22 cellular contexts compared by ENCODE assay signal in genomic region chr1:107003972-107004371, GRCh38.
"Had no signal": no experiment of that assay in that cellular context is flagged by ENCODE, and none has a peak within 500 bp of the region (broad histone marks: within the 10 kb centered on the region; RNA-seq: fewer than 3 reads in every experiment).

No MANE protein-coding gene starts in this region.

- H3K27me3 Mint-ChIP-seq: activated CD4-positive, alpha-beta T cell treated with anti-CD3 and anti-CD28 coated beads, Interleukin-2, amount 10 ng/mL, durations not matched to agents 24 days and 14 days; activated CD8-positive, alpha-beta memory T cell treated with anti-CD3 and anti-CD28 coated beads, Interleukin-2, amount 10 ng/mL, durations not matched to agents 7 days and 5 days; activated naive CD4-positive, alpha-beta T cell treated with anti-CD3 and anti-CD28 coated beads, Interleukin-2, amount 10 ng/mL, durations not matched to agents 7 days and 5 days; activated T-helper 17 cell treated with anti-CD3 and anti-CD28 coated beads, Interleukin-2, amount 50 U/mL, for 72 hours; T-cell had no signal

- H3K4me3 ChIP-seq: SK-N-MC had no signal

- DNase-seq: activated B cell treated with CpG ODN at 0.5 μM for 24 hours; activated CD4-positive, alpha-beta T cell treated with anti-CD3 and anti-CD28 coated beads for 1 hour; activated CD4-positive, alpha-beta T cell treated with anti-CD3 and anti-CD28 coated beads, Interleukin-2, amount 10 ng/mL, durations not matched to agents 24 days and 14 days; activated CD4-positive, alpha-beta T cell treated with anti-CD3 and anti-CD28 coated beads, Interleukin-2, amount 50 U/mL, for 48 hours; activated CD8-positive, alpha-beta memory T cell treated with anti-CD3 and anti-CD28 coated beads, Interleukin-2, amount 10 ng/mL, durations not matched to agents 7 days and 5 days; activated gamma-delta T cell treated with Interleukin-2 at 50 U/mL for 16 hours; activated naive CD4-positive, alpha-beta T cell treated with anti-CD3 and anti-CD28 coated beads, Interleukin-2, amount 10 ng/mL, durations not matched to agents 7 days and 5 days; activated naive CD8-positive, alpha-beta T cell treated with anti-CD3 and anti-CD28 coated beads for 36 hours; activated T-cell treated with anti-CD3 and anti-CD28 coated beads, Interleukin-2, amount 50 U/mL, for 48 hours; caudate nucleus; MM.1S; NCI-H1105; NCI-H1436; NCI-H187; NCI-H2081; NCI-H510A treated with DMSO at 0.1 percent for 48 hours; NCI-H69; T-cell; T-helper 2 cell; T1000 had no signal

- H3K9me3 Mint-ChIP-seq: activated B cell treated with CpG ODN at 0.5 μM for 24 hours; activated CD4-positive, alpha-beta T cell treated with anti-CD3 and anti-CD28 coated beads, Interleukin-2, amount 10 ng/mL, durations not matched to agents 24 days and 14 days; activated naive CD4-positive, alpha-beta T cell treated with anti-CD3 and anti-CD28 coated beads, Interleukin-2, amount 10 ng/mL, durations not matched to agents 7 days and 5 days; activated naive CD8-positive, alpha-beta T cell treated with anti-CD3 and anti-CD28 coated beads for 36 hours; activated T-helper 17 cell treated with anti-CD3 and anti-CD28 coated beads, Interleukin-2, amount 50 U/mL, for 72 hours; T-cell had no signal

- H3K4me3 Mint-ChIP-seq: activated B cell treated with CpG ODN at 0.5 μM for 24 hours; activated CD4-positive, alpha-beta T cell treated with anti-CD3 and anti-CD28 coated beads, Interleukin-2, amount 10 ng/mL, durations not matched to agents 24 days and 14 days; activated CD8-positive, alpha-beta memory T cell treated with anti-CD3 and anti-CD28 coated beads, Interleukin-2, amount 10 ng/mL, durations not matched to agents 7 days and 5 days; activated naive CD4-positive, alpha-beta T cell treated with anti-CD3 and anti-CD28 coated beads, Interleukin-2, amount 10 ng/mL, durations not matched to agents 7 days and 5 days; activated naive CD8-positive, alpha-beta T cell treated with anti-CD3 and anti-CD28 coated beads for 36 hours; activated T-helper 17 cell treated with anti-CD3 and anti-CD28 coated beads, Interleukin-2, amount 50 U/mL, for 72 hours; T-cell had no signal

- H3K27ac Mint-ChIP-seq: activated B cell treated with CpG ODN at 0.5 μM for 24 hours; activated CD4-positive, alpha-beta T cell treated with anti-CD3 and anti-CD28 coated beads, Interleukin-2, amount 10 ng/mL, durations not matched to agents 24 days and 14 days; activated CD8-positive, alpha-beta memory T cell treated with anti-CD3 and anti-CD28 coated beads, Interleukin-2, amount 10 ng/mL, durations not matched to agents 7 days and 5 days; activated naive CD4-positive, alpha-beta T cell treated with anti-CD3 and anti-CD28 coated beads, Interleukin-2, amount 10 ng/mL, durations not matched to agents 7 days and 5 days; activated naive CD8-positive, alpha-beta T cell treated with anti-CD3 and anti-CD28 coated beads for 36 hours; activated T-helper 17 cell treated with anti-CD3 and anti-CD28 coated beads, Interleukin-2, amount 50 U/mL, for 72 hours; T-cell had no signal

- H3K4me1 Mint-ChIP-seq: activated B cell treated with CpG ODN at 0.5 μM for 24 hours; activated CD4-positive, alpha-beta T cell treated with anti-CD3 and anti-CD28 coated beads, Interleukin-2, amount 10 ng/mL, durations not matched to agents 24 days and 14 days; activated CD8-positive, alpha-beta memory T cell treated with anti-CD3 and anti-CD28 coated beads, Interleukin-2, amount 10 ng/mL, durations not matched to agents 7 days and 5 days; activated naive CD4-positive, alpha-beta T cell treated with anti-CD3 and anti-CD28 coated beads, Interleukin-2, amount 10 ng/mL, durations not matched to agents 7 days and 5 days; activated naive CD8-positive, alpha-beta T cell treated with anti-CD3 and anti-CD28 coated beads for 36 hours; activated T-helper 17 cell treated with anti-CD3 and anti-CD28 coated beads, Interleukin-2, amount 50 U/mL, for 72 hours; T-cell had no signal

- H3K27ac ChIP-seq: SK-N-MC had no signal

- ATAC-seq: activated CD8-positive, alpha-beta memory T cell treated with anti-CD3 and anti-CD28 coated beads, Interleukin-2, amount 10 ng/mL, durations not matched to agents 7 days and 5 days; activated T-helper 17 cell treated with anti-CD3 and anti-CD28 coated beads, Interleukin-2, amount 50 U/mL, for 72 hours; T-cell had no signal

- H3K36me3 Mint-ChIP-seq: activated CD8-positive, alpha-beta memory T cell treated with anti-CD3 and anti-CD28 coated beads, Interleukin-2, amount 10 ng/mL, durations not matched to agents 7 days and 5 days; activated naive CD4-positive, alpha-beta T cell treated with anti-CD3 and anti-CD28 coated beads, Interleukin-2, amount 10 ng/mL, durations not matched to agents 7 days and 5 days; activated naive CD8-positive, alpha-beta T cell treated with anti-CD3 and anti-CD28 coated beads for 36 hours; T-cell had no signal
